In genomic region chr1:54347261-54347954, GRCh38 we compare ENCODE assay signal across 18 cellular contexts.
"Had no signal": no experiment of that assay in that cellular context is flagged by ENCODE, and none has a peak within 500 bp of the region (broad histone marks: within the 10 kb centered on the region; RNA-seq: fewer than 3 reads in every experiment).

No MANE protein-coding gene starts in this region.

- FAIRE-seq: urothelium cell line had no signal

- H3K27me3 Mint-ChIP-seq: activated naive CD8-positive, alpha-beta T cell treated with anti-CD3 and anti-CD28 coated beads, Interleukin-2, amount 10 ng/mL, durations not matched to agents 7 days and 5 days; naive B cell had no signal

- H3K9me3 ChIP-seq: ascending aorta, gastrocnemius medialis, SK-N-SH, testis had no signal

- H3K4me3 Mint-ChIP-seq: activated naive CD8-positive, alpha-beta T cell treated with anti-CD3 and anti-CD28 coated beads, Interleukin-2, amount 10 ng/mL, durations not matched to agents 7 days and 5 days; naive B cell had no signal

- H3K27ac ChIP-seq: ascending aorta, gastrocnemius medialis, testis had no signal

- DNase-seq: activated CD4-positive, alpha-beta T cell treated with anti-CD3 and anti-CD28 coated beads, Interleukin-2, amount 50 U/mL, for 1 hour; activated gamma-delta T cell; activated naive CD8-positive, alpha-beta T cell treated with anti-CD3 and anti-CD28 coated beads, Interleukin-2, amount 10 ng/mL, durations not matched to agents 7 days and 5 days; activated T-cell treated with anti-CD3 and anti-CD28 coated beads, Interleukin-2, amount 50 U/mL, for 1 hour; caudate nucleus; cortex of kidney; effector memory CD4-positive, alpha-beta T cell; gastrocnemius medialis; naive B cell; SK-N-SH; stimulated activated CD4-positive, alpha-beta T cell treated with anti-CD3 and anti-CD28 coated beads, Interleukin-4, amount 100 ng/mL, for 1 hour; stimulated activated CD8-positive, alpha-beta memory T cell treated with anti-CD3 and anti-CD28 coated beads, Interleukin-4, amount 100 ng/mL, for 48 hours; stimulated activated naive CD8-positive, alpha-beta T cell treated with anti-CD3 and anti-CD28 coated beads, Interleukin-15, Interleukin-2, amounts not matched to agents 100 U/mL and 50 U/mL, for 24 hours; T-helper 1 cell; testis; WERI-Rb-1 had no signal

- ATAC-seq: gastrocnemius medialis had no signal

- H3K4me3 ChIP-seq: ascending aorta, gastrocnemius medialis, testis had no signal

- H3K9me3 Mint-ChIP-seq: activated naive CD8-positive, alpha-beta T cell treated with anti-CD3 and anti-CD28 coated beads, Interleukin-2, amount 10 ng/mL, durations not matched to agents 7 days and 5 days; naive B cell had no signal

- H3K36me3 Mint-ChIP-seq: naive B cell had no signal

- H3K27me3 ChIP-seq: ascending aorta, gastrocnemius medialis, testis had no signal

- H3K36me3 ChIP-seq: ascending aorta, gastrocnemius medialis had no signal
